In genomic region chr1:247104965-247105364, GRCh38 we compare ENCODE assay signal across 8 cellular contexts. TPM values are rescaled to one million over a fixed set of nuclear protein-coding genes. Genes with fewer than 3 reads are reported as not detected.
A peak's percentile ranks its signal among the peaks of the same experiment; 100 is the strongest.
DNase-seq lines count a peak whose midpoint lies in the region; ATAC-seq and TF ChIP-seq lines count a peak whose summit lies in the region.

No MANE protein-coding gene starts in this region.

- H3K4me1 Mint-ChIP-seq in CD14-positive monocyte (peaks cover 14% of the 10 kb centered on the region), IgD-negative memory B cell (peaks cover 4 to 11% (median 8%) of the 10 kb centered on the region in 3 donors), neural crest cell (peaks cover 23% of the 10 kb centered on the region)

- H3K4me1 ChIP-seq in mammary epithelial cell (ENCODE audit: insufficient read depth, low read length) (no peaks in the 10 kb centered on the region), colonic mucosa (no peaks in the 10 kb centered on the region)

- H3K27me3 Mint-ChIP-seq in CD14-positive monocyte (ENCODE audit: low read depth in 3 of 3) = peaks cover 16 to 28% (median 28%) of the 10 kb centered on the region in 3 donors
- peaks cover 20% of the 10 kb centered on the region for H3K27me3 Mint-ChIP-seq in IgD-negative memory B cell
- no peaks in the 10 kb centered on the region for H3K27me3 Mint-ChIP-seq in neural crest cell (ENCODE audit: low read depth)

- 68% methylated on average over 11 of the region's 13 CpGs for WGBS in mammary epithelial cell (ENCODE audit: low coverage, missing lambda C conversion rate)

- H3K9ac ChIP-seq in mammary epithelial cell (ENCODE audit: insufficient read depth, low read length) = no peak overlapping the region
- H3K9ac ChIP-seq in colonic mucosa (ENCODE audit: low read depth in 2 of 2, low read length in 2 of 2) = no peak overlapping the region

- peak overlapping the region; percentile 42 for H2AFZ ChIP-seq in mammary epithelial cell (ENCODE audit: low read depth, low read length)

- ATAC-seq in HG02571 (IDR thresholded peaks at IDR 0.05; ENCODE audit: unreplicated experiment) (no peak), GM21619 (IDR thresholded peaks at IDR 0.05; ENCODE audit: unreplicated experiment) (no peak)

- H3K9me3 ChIP-seq in mammary epithelial cell (replicated peaks; ENCODE audit: insufficient read depth, low read length) = peaks cover 27% of the 10 kb centered on the region
- no peaks in the 10 kb centered on the region for H3K9me3 ChIP-seq in colonic mucosa

- no peaks in the 10 kb centered on the region for H4K20me1 ChIP-seq in mammary epithelial cell (ENCODE audit: insufficient read depth, low read length)

- in situ Hi-C loops in mammary epithelial cell (cut with MboI; ENCODE audit: low sequenced_read_pairs in 2 of 2) = no loop called here

- H3K4me2 ChIP-seq in mammary epithelial cell (ENCODE audit: insufficient read depth, low read depth, low read length) = peak overlapping the region; percentile 68

- CTCF ChIA-PET in mammary epithelial cell (lab: Charles Lee; ENCODE audit: low non-redundant PET) = no interaction called here

- H3K79me2 ChIP-seq in mammary epithelial cell (ENCODE audit: insufficient read depth, low read length) = peaks cover 29% of the 10 kb centered on the region

- no TSS peak for BruUV-seq in mammary epithelial cell (replicated peaks; lab: Mats Ljungman, UMichigan)

- DNase-seq in CD14-positive monocyte (ENCODE audit: low spot score) (no peak), mammary epithelial cell (no peak), neural crest cell (ENCODE audit: low read depth, low spot score) (no peak), HCEC 1CT (no peak), colonic mucosa (no peak)

- H3K36me3 Mint-ChIP-seq in CD14-positive monocyte (peaks cover 34% of the 10 kb centered on the region in 2 donors), IgD-negative memory B cell (peaks cover 25% of the 10 kb centered on the region), neural crest cell (ENCODE audit: low read depth) (peaks cover 43% of the 10 kb centered on the region)

- dilution Hi-C loops in mammary epithelial cell (cut with HindIII; ENCODE audit: low sequenced_read_pairs) = no loop called here

- peak overlapping the region; percentile 10 to 67 for H3K4me3 Mint-ChIP-seq in CD14-positive monocyte
- peak overlapping the region; percentile 34 to 74 (median 53) for H3K4me3 Mint-ChIP-seq in IgD-negative memory B cell
- H3K4me3 Mint-ChIP-seq in neural crest cell = peak overlapping the region; percentile 70

- no peak for TF ChIP-seq CTCF in CD14-positive monocyte (IDR thresholded peaks at IDR 0.05)
- no peak for TF ChIP-seq CTCF in mammary epithelial cell (conservative IDR thresholded peaks at IDR 0.05 in 1 of 2, IDR thresholded peaks at IDR 0.05 in 1 of 2; ENCODE audit: extremely low read depth in 1 of 2, insufficient read depth in 1 of 2, low read depth in 1 of 2, low read length in 2 of 2)
- no peak for TF ChIP-seq CTCF in neural crest cell (conservative IDR thresholded peaks at IDR 0.05)
- no peak for TF ChIP-seq CTCF in colonic mucosa (IDR thresholded peaks at IDR 0.05)

- H3K36me3 ChIP-seq in mammary epithelial cell (ENCODE audit: insufficient read depth, low read length) (peaks cover 19% of the 10 kb centered on the region), colonic mucosa (peaks cover 7% of the 10 kb centered on the region)

- intact Hi-C loops in CD14-positive monocyte (cut with micrococcal nuclease) = loop anchor here in 1 of 2 donors (10.0 kb wide), 1 partner anchor 110 kb away; no protein-coding TSS in a partner anchor
- intact Hi-C loops in mammary epithelial cell (cut with micrococcal nuclease) = loop anchor here (1.0 to 2.0 kb wide), 4 partner anchors 27 to 226 kb away; partner anchors contain the start of genes AHCTF1, ZNF496 and ZNF670
- intact Hi-C loops in colonic mucosa (cut with DNase I) = loop anchor here (2.0 to 10.0 kb wide), 2 partner anchors 26 to 100 kb away; partner anchors contain the start of gene ZNF670

- no peaks in the 10 kb centered on the region for H3K27me3 ChIP-seq in mammary epithelial cell (ENCODE audit: insufficient read depth, low read length)
- no peaks in the 10 kb centered on the region for H3K27me3 ChIP-seq in colonic mucosa

- H3K9me3 Mint-ChIP-seq in CD14-positive monocyte (peaks cover 26 to 74% (median 55%) of the 10 kb centered on the region in 7 donors), IgD-negative memory B cell (peaks cover 10 to 19% (median 15%) of the 10 kb centered on the region in 3 donors), neural crest cell (peaks cover 18% of the 10 kb centered on the region)

- H3K27ac ChIP-seq in mammary epithelial cell (ENCODE audit: insufficient read depth, low read depth, low read length) (no peak overlapping the region), colonic mucosa (no peak overlapping the region)

- H3K4me3 ChIP-seq in mammary epithelial cell (replicated peaks in 1 of 3; ENCODE audit: insufficient read depth in 1 of 3, low read depth in 2 of 3, low read length in 3 of 3) (no peak overlapping the region), colonic mucosa (no peak overlapping the region)

- H3K27ac Mint-ChIP-seq in CD14-positive monocyte = peak overlapping the region in 2 of 7 donors; percentile 19 to 59
- peak overlapping the region; percentile 76 to 95 (median 87) for H3K27ac Mint-ChIP-seq in IgD-negative memory B cell
- peak overlapping the region; percentile 35 for H3K27ac Mint-ChIP-seq in neural crest cell (ENCODE audit: unreplicated experiment)

RNA-seq across cellular contexts. Expression of gene ZNF669, which starts 0.8 kb away (rescaled TPM):
- 1 to 10 TPM; 8.9 TPM for polyA plus RNA-seq in CD14-positive monocyte
- 26.5 TPM for polyA plus RNA-seq in IgD-negative memory B cell
- total RNA-seq in mammary epithelial cell = 1 to 10 TPM; 7.4 to 9.0 TPM
- 3.1 TPM for polyA plus RNA-seq in mammary epithelial cell
- polyA minus RNA-seq in mammary epithelial cell = 11.7 TPM
- 19.8 and 21.8 TPM in 2 replicates for total RNA-seq in neural crest cell
- 1 to 10 TPM; 6.2 to 6.5 TPM for total RNA-seq in colonic mucosa

RNA-seq across cellular contexts. Expression of gene ZNF670, which starts 26.4 kb away (rescaled TPM):
- polyA plus RNA-seq in CD14-positive monocyte = 1 to 10 TPM in 1 of 2 donors, under 1 TPM in 1; 0.44 to 1.3 TPM
- 3.3 TPM for polyA plus RNA-seq in IgD-negative memory B cell
- 1 to 10 TPM; 3.3 to 4.1 TPM for total RNA-seq in mammary epithelial cell
- polyA plus RNA-seq in mammary epithelial cell = 2.0 TPM
- 0.93 TPM for polyA minus RNA-seq in mammary epithelial cell
- total RNA-seq in neural crest cell = 12.2 and 13.2 TPM in 2 replicates
- total RNA-seq in colonic mucosa = 1 to 10 TPM; 1.7 to 2.6 TPM
